Comparison of ENCODE assay signal across 22 cellular contexts in the genomic region with DNA sequence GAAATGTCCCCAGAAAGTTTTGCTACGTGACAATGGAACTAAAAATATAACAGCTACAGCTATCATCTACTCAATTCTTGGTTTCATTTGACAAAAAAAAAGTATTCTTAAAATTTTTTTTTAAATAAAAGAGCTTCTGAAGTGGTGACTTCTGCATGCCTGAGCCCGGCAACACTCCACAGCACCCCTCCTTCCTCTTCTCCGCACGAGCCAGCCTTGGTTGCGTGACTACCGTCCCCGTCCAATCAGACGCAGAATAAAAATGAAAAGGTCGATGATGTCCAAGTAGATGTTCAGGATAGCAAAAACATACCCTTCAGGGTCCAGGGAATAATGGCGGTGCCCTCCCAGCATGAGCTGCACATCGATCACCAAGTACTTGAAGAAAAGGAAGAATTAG. TPM values are rescaled to one million over a fixed set of nuclear protein-coding genes. Genes with fewer than 3 reads are reported as not detected.
A peak's percentile ranks its signal among the peaks of the same experiment; 100 is the strongest.
DNase-seq lines count a peak whose midpoint lies in the region; ATAC-seq, FAIRE-seq and TF ChIP-seq lines count a peak whose summit lies in the region.
"Had no signal": no experiment of that assay in that cellular context is flagged by ENCODE, and none has a peak within 500 bp of the region (broad histone marks: within the 10 kb centered on the region; RNA-seq: fewer than 3 reads in every experiment).

No MANE protein-coding gene starts in this region.

- H3K4me1 Mint-ChIP-seq in activated CD8-positive, alpha-beta T cell treated with anti-CD3 and anti-CD28 coated beads, Interleukin-2, amount 10 ng/mL, durations not matched to agents 7 days and 5 days (ENCODE audit: low read depth) = no peaks in the 10 kb centered on the region
- H3K4me1 Mint-ChIP-seq in CD8-positive, alpha-beta T cell (ENCODE audit: low read depth) = no peaks in the 10 kb centered on the region
- H3K4me1 Mint-ChIP-seq: CD4-positive, CD25-positive, alpha-beta regulatory T cell; CD8-positive, alpha-beta memory T cell had no signal

- no peaks in the 10 kb centered on the region for H3K9me3 ChIP-seq in upper lobe of right lung
- no peaks in the 10 kb centered on the region for H3K9me3 ChIP-seq in kidney (ENCODE audit: control insufficient read depth in 1 of 2, low read length in 2 of 2)
- H3K9me3 ChIP-seq in CD8-positive, alpha-beta T cell (ENCODE audit: low read length) = no peaks in the 10 kb centered on the region
- H3K9me3 ChIP-seq: BLaER1, HAP-1 had no signal

- H3K4me3 ChIP-seq in upper lobe of right lung = no peak overlapping the region
- no peak overlapping the region for H3K4me3 ChIP-seq in kidney (ENCODE audit: low read length in 2 of 2)
- no peak overlapping the region for H3K4me3 ChIP-seq in CD8-positive, alpha-beta T cell (ENCODE audit: low read depth, low read length)
- H3K4me3 ChIP-seq: BLaER1, GM12878, HAP-1 had no signal

- CTCF ChIA-PET in activated CD8-positive, alpha-beta T cell treated with anti-CD3 and anti-CD28 coated beads, Interleukin-2, amount 10 ng/mL, durations not matched to agents 7 days and 5 days (lab: Charles Lee) = interaction anchor here (1.0 to 1.9 kb wide), 3 partner anchors 11 to 35 kb away, joined by 4 to 16 read pairs (median 8); partner anchors contain the start of gene GATAD1
- CTCF ChIA-PET in CD8-positive, alpha-beta T cell (lab: Charles Lee) = interaction anchor here (6.4 to 7.6 kb wide), 2 partner anchors 12 to 35 kb away, joined by 22 to 46 read pairs; partner anchors contain the start of gene GATAD1

- H3K36me3 Mint-ChIP-seq in activated CD8-positive, alpha-beta T cell treated with anti-CD3 and anti-CD28 coated beads, Interleukin-2, amount 10 ng/mL, durations not matched to agents 7 days and 5 days (ENCODE audit: low read depth) = no peaks in the 10 kb centered on the region
- H3K36me3 Mint-ChIP-seq in CD8-positive, alpha-beta T cell = no peaks in the 10 kb centered on the region
- H3K36me3 Mint-ChIP-seq: CD4-positive, CD25-positive, alpha-beta regulatory T cell; CD8-positive, alpha-beta memory T cell had no signal

- no peak for TF ChIP-seq CTCF in upper lobe of right lung (IDR thresholded peaks at IDR 0.05)
- no peak for TF ChIP-seq CTCF in kidney (IDR thresholded peaks at IDR 0.05; ENCODE audit: borderline replicate concordance, extremely low read depth, insufficient read depth)
- TF ChIP-seq CTCF in CD8-positive, alpha-beta T cell (IDR thresholded peaks at IDR 0.05) = no peak

- no peak for FAIRE-seq in kidney (lab: Jason Lieb, UNC)
- FAIRE-seq: D721Med, GM12878, H54 had no signal

- intact Hi-C loops in upper lobe of right lung (cut with DNase I) = no loop called here
- intact Hi-C loops in kidney (cut with DNase I) = no loop called here
- intact Hi-C loops in CD8-positive, alpha-beta T cell (cut with DNase I, micrococcal nuclease) = no loop called here

- H3K4me3 Mint-ChIP-seq in activated CD8-positive, alpha-beta T cell treated with anti-CD3 and anti-CD28 coated beads, Interleukin-2, amount 10 ng/mL, durations not matched to agents 7 days and 5 days = no peak overlapping the region
- H3K4me3 Mint-ChIP-seq in CD8-positive, alpha-beta T cell = no peak overlapping the region
- H3K4me3 Mint-ChIP-seq: CD4-positive, CD25-positive, alpha-beta regulatory T cell; CD8-positive, alpha-beta memory T cell; HFFc6 had no signal

- no peak overlapping the region for H3K27ac Mint-ChIP-seq in activated CD8-positive, alpha-beta T cell treated with anti-CD3 and anti-CD28 coated beads, Interleukin-2, amount 10 ng/mL, durations not matched to agents 7 days and 5 days
- H3K27ac Mint-ChIP-seq in CD8-positive, alpha-beta T cell = no peak overlapping the region
- H3K27ac Mint-ChIP-seq: HFFc6 had no signal

- peak; percentile 35 for DNase-seq in AG08396 (ENCODE audit: low spot score)
- peak; percentile 42 for DNase-seq in NCI-H2227 (lab: John Stamatoyannopoulos, UW; ENCODE audit: unreplicated experiment)
- peak; percentile 13 for DNase-seq in RPMI7951 (ENCODE audit: low read depth)
- DNase-seq in upper lobe of right lung = no peak
- no peak for DNase-seq in activated CD8-positive, alpha-beta T cell treated with anti-CD3 and anti-CD28 coated beads, Interleukin-2, amount 10 ng/mL, durations not matched to agents 7 days and 5 days
- DNase-seq in kidney = no peak
- DNase-seq in CD8-positive, alpha-beta T cell = no peak
- DNase-seq: CD4-positive, CD25-positive, alpha-beta regulatory T cell; CD8-positive, alpha-beta memory T cell; DMS 273 treated with DMSO at 0.1 percent for 48 hours; DMS79; EL; GDM1; GOT3; HFFc6 had no signal

- H3K4me1 ChIP-seq in upper lobe of right lung (no peaks in the 10 kb centered on the region), kidney (ENCODE audit: control insufficient read depth in 1 of 2, insufficient read depth in 1 of 2, low read depth in 1 of 2, low read length in 2 of 2) (no peaks in the 10 kb centered on the region)
- H3K4me1 ChIP-seq in CD8-positive, alpha-beta T cell (ENCODE audit: insufficient read depth, low read length) = no peaks in the 10 kb centered on the region
- H3K4me1 ChIP-seq: BLaER1, HAP-1 had no signal

- no peak overlapping the region for H3K27ac ChIP-seq in upper lobe of right lung
- H3K27ac ChIP-seq in kidney (ENCODE audit: low read depth in 2 of 2, low read length in 2 of 2) = no peak overlapping the region
- H3K27ac ChIP-seq in CD8-positive, alpha-beta T cell (ENCODE audit: low read depth, low read length) = no peak overlapping the region
- H3K27ac ChIP-seq: BLaER1, C4-2B had no signal

- H3K27me3 Mint-ChIP-seq in activated CD8-positive, alpha-beta T cell treated with anti-CD3 and anti-CD28 coated beads, Interleukin-2, amount 10 ng/mL, durations not matched to agents 7 days and 5 days (ENCODE audit: low read depth) = peaks cover 20% of the 10 kb centered on the region
- H3K27me3 Mint-ChIP-seq in CD8-positive, alpha-beta T cell (ENCODE audit: low read depth) = peaks cover 11% of the 10 kb centered on the region

- H3K27me3 ChIP-seq in upper lobe of right lung = no peaks in the 10 kb centered on the region
- no peaks in the 10 kb centered on the region for H3K27me3 ChIP-seq in CD8-positive, alpha-beta T cell (ENCODE audit: insufficient read depth, low read length)
- H3K27me3 ChIP-seq: BLaER1 had no signal

- ATAC-seq in upper lobe of right lung (peak; percentile 69), GM19397 (IDR thresholded peaks at IDR 0.05; ENCODE audit: unreplicated experiment) (no peak)
- ATAC-seq in activated CD8-positive, alpha-beta T cell treated with anti-CD3 and anti-CD28 coated beads, Interleukin-2, amount 10 ng/mL, durations not matched to agents 7 days and 5 days = no peak
- no peak for ATAC-seq in CD8-positive, alpha-beta T cell
- ATAC-seq: GM12878 had no signal

- H3K9me3 Mint-ChIP-seq in activated CD8-positive, alpha-beta T cell treated with anti-CD3 and anti-CD28 coated beads, Interleukin-2, amount 10 ng/mL, durations not matched to agents 7 days and 5 days (ENCODE audit: insufficient read depth) = no peaks in the 10 kb centered on the region
- H3K9me3 Mint-ChIP-seq in CD8-positive, alpha-beta T cell = no peaks in the 10 kb centered on the region
- H3K9me3 Mint-ChIP-seq: HFFc6 had no signal

- H3K36me3 ChIP-seq in upper lobe of right lung = no peaks in the 10 kb centered on the region
- no peaks in the 10 kb centered on the region for H3K36me3 ChIP-seq in kidney (ENCODE audit: control insufficient read depth in 1 of 2, insufficient read depth in 2 of 2, low read length in 2 of 2)
- H3K36me3 ChIP-seq in CD8-positive, alpha-beta T cell (ENCODE audit: insufficient read depth, low read length) = no peaks in the 10 kb centered on the region
- H3K36me3 ChIP-seq: BLaER1, HAP-1 had no signal

- no peak overlapping the region for H3K9ac ChIP-seq in kidney (ENCODE audit: low read length in 2 of 2)
- H3K9ac ChIP-seq: BLaER1 had no signal

- POLR2A ChIA-PET in activated CD8-positive, alpha-beta T cell treated with anti-CD3 and anti-CD28 coated beads, Interleukin-2, amount 10 ng/mL, durations not matched to agents 7 days and 5 days (lab: Charles Lee) = no interaction called here
- POLR2A ChIA-PET in CD8-positive, alpha-beta T cell (lab: Charles Lee) = no interaction called here

RNA-seq across cellular contexts. Expression of gene GATAD1, which starts 34.5 kb away (rescaled TPM):
- total RNA-seq in RPMI7951 (2014; rRNA removed; shearing (Covaris generic)) = 14.1 and 15.9 TPM in 2 replicates
- 35.8 TPM for total RNA-seq in upper lobe of right lung
- total RNA-seq in activated CD8-positive, alpha-beta T cell treated with anti-CD3 and anti-CD28 coated beads, Interleukin-2, amount 10 ng/mL, durations not matched to agents 7 days and 5 days = 10 to 100 TPM; 11.4 to 12.4 TPM
- total RNA-seq in kidney = 35.8 TPM
- polyA plus RNA-seq in kidney (ENCODE audit: insufficient read depth, low read depth, low replicate concordance) = 17.5 TPM
- 10 to 100 TPM; 10.3 to 10.5 TPM for total RNA-seq in CD8-positive, alpha-beta T cell

Comparison
In these comparisons a context has a peak if more than half of its experiments do, and no peak if none do; other contexts are left out.
1. DNase-seq: peak in AG08396 (single experiment), NCI-H2227 (single experiment) and RPMI7951 (single experiment); none in upper lobe of right lung (single experiment), activated CD8-positive, alpha-beta T cell treated with anti-CD3 and anti-CD28 coated beads, Interleukin-2, amount 10 ng/mL, durations not matched to agents 7 days and 5 days (single experiment), kidney (single experiment) and CD8-positive, alpha-beta T cell (0 of 7).